In genomic region chr4:21709761-21710160, GRCh38 we compare ENCODE assay signal across 38 cellular contexts.
"Had no signal": no experiment of that assay in that cellular context is flagged by ENCODE, and none has a peak within 500 bp of the region (broad histone marks: within the 10 kb centered on the region; RNA-seq: fewer than 3 reads in every experiment).

No MANE protein-coding gene starts in this region.

- H3K36me3 Mint-ChIP-seq: activated naive CD4-positive, alpha-beta T cell treated with anti-CD3 and anti-CD28 coated beads, Interleukin-2, amount 10 ng/mL, durations not matched to agents 7 days and 5 days; activated naive CD4-positive, alpha-beta T cell treated with anti-CD3 and anti-CD28 coated beads, Interleukin-2, amount 50 U/mL, for 24 hours; activated naive CD4-positive, alpha-beta T cell treated with anti-CD3 and anti-CD28 coated beads, Interleukin-2, amount 50 U/mL, for 72 hours; activated naive CD8-positive, alpha-beta T cell; activated naive CD8-positive, alpha-beta T cell treated with anti-CD3 and anti-CD28 coated beads for 36 hours; activated naive CD8-positive, alpha-beta T cell treated with anti-CD3 and anti-CD28 coated beads, Interleukin-2, amount 10 ng/mL, durations not matched to agents 7 days and 5 days; brain had no signal

- H3K27ac ChIP-seq: ascending aorta, body of pancreas, brain microvascular endothelial cell, breast epithelium, cardiac muscle cell had no signal

- H3K27me3 ChIP-seq: adrenal gland, ascending aorta, body of pancreas, brain microvascular endothelial cell, breast epithelium, cardiac muscle cell had no signal

- H3K4me1 ChIP-seq: ascending aorta, body of pancreas, breast epithelium had no signal

- H3K4me3 ChIP-seq: adrenal gland, ascending aorta, body of pancreas, breast epithelium, cardiac muscle cell had no signal

- ATAC-seq: activated naive CD4-positive, alpha-beta T cell treated with anti-CD3 and anti-CD28 coated beads, Interleukin-2, amount 50 U/mL, for 72 hours; activated naive CD8-positive, alpha-beta T cell treated with anti-CD3 and anti-CD28 coated beads, Interleukin-2, amount 50 U/mL, for 24 hours; activated T-cell treated with anti-CD3 and anti-CD28 coated beads, Interleukin-2, amount 50 U/mL, for 4 hours; activated T-cell treated with anti-CD3 and anti-CD28 coated beads, Interleukin-2, amount 50 U/mL, for 72 hours; activated T-helper 17 cell treated with anti-CD3 and anti-CD28 coated beads, Interleukin-2, amount 50 U/mL, for 72 hours; body of pancreas had no signal

- H3K9me3 ChIP-seq: adrenal gland, ascending aorta, body of pancreas, breast epithelium had no signal

- H3K36me3 ChIP-seq: adrenal gland, ascending aorta, brain microvascular endothelial cell, breast epithelium, cardiac muscle cell had no signal

- H3K4me1 Mint-ChIP-seq: activated naive CD4-positive, alpha-beta T cell treated with anti-CD3 and anti-CD28 coated beads, Interleukin-2, amount 10 ng/mL, durations not matched to agents 7 days and 5 days; activated naive CD4-positive, alpha-beta T cell treated with anti-CD3 and anti-CD28 coated beads, Interleukin-2, amount 50 U/mL, for 24 hours; activated naive CD8-positive, alpha-beta T cell treated with anti-CD3 and anti-CD28 coated beads for 36 hours; activated naive CD8-positive, alpha-beta T cell treated with anti-CD3 and anti-CD28 coated beads, Interleukin-2, amount 10 ng/mL, durations not matched to agents 7 days and 5 days; activated naive CD8-positive, alpha-beta T cell treated with anti-CD3 and anti-CD28 coated beads, Interleukin-2, amount 50 U/mL, for 24 hours; activated T-helper 17 cell treated with anti-CD3 and anti-CD28 coated beads, Interleukin-2, amount 50 U/mL, for 72 hours; central memory CD8-positive, alpha-beta T cell had no signal

- H3K27ac Mint-ChIP-seq: activated naive CD4-positive, alpha-beta T cell treated with anti-CD3 and anti-CD28 coated beads for 36 hours; activated naive CD4-positive, alpha-beta T cell treated with anti-CD3 and anti-CD28 coated beads, Interleukin-2, amount 10 ng/mL, durations not matched to agents 7 days and 5 days; activated naive CD4-positive, alpha-beta T cell treated with anti-CD3 and anti-CD28 coated beads, Interleukin-2, amount 50 U/mL, for 24 hours; activated naive CD4-positive, alpha-beta T cell treated with anti-CD3 and anti-CD28 coated beads, Interleukin-2, amount 50 U/mL, for 72 hours; activated naive CD8-positive, alpha-beta T cell; activated naive CD8-positive, alpha-beta T cell treated with anti-CD3 and anti-CD28 coated beads for 36 hours; activated naive CD8-positive, alpha-beta T cell treated with anti-CD3 and anti-CD28 coated beads, Interleukin-2, amount 10 ng/mL, durations not matched to agents 7 days and 5 days; activated naive CD8-positive, alpha-beta T cell treated with anti-CD3 and anti-CD28 coated beads, Interleukin-2, amount 50 U/mL, for 24 hours; activated T-cell treated with anti-CD3 and anti-CD28 coated beads, Interleukin-2, amount 50 U/mL, for 24 hours; activated T-cell treated with anti-CD3 and anti-CD28 coated beads, Interleukin-2, amount 50 U/mL, for 72 hours; activated T-helper 1 cell treated with anti-CD3 and anti-CD28 coated beads, Interleukin-12 subunit alpha, Interleukin-12 subunit beta, Interleukin-2, Interleukin-4 antibody, amounts not matched to agents 30 ng/mL and 10 ng/mL and 1 ng/mL, durations not matched to agents 14 hours and 24 hours and 36 hours; activated T-helper 17 cell treated with anti-CD3 and anti-CD28 coated beads, Interleukin-2, amount 50 U/mL, for 72 hours; activated T-helper 2 cell treated with anti-CD3 and anti-CD28 coated beads, Interferon-gamma antibody, Interleukin-2, Interleukin-4, amounts not matched to agents 10 μg/mL and 5 μg/mL and 100 μg/mL, durations not matched to agents 14 hours and 24 hours and 36 hours had no signal

- H3K9me3 Mint-ChIP-seq: activated naive CD4-positive, alpha-beta T cell treated with anti-CD3 and anti-CD28 coated beads for 36 hours; activated naive CD4-positive, alpha-beta T cell treated with anti-CD3 and anti-CD28 coated beads, Interleukin-2, amount 10 ng/mL, durations not matched to agents 7 days and 5 days; activated naive CD4-positive, alpha-beta T cell treated with anti-CD3 and anti-CD28 coated beads, Interleukin-2, amount 50 U/mL, for 24 hours; activated naive CD8-positive, alpha-beta T cell treated with anti-CD3 and anti-CD28 coated beads for 36 hours; activated naive CD8-positive, alpha-beta T cell treated with anti-CD3 and anti-CD28 coated beads, Interleukin-2, amount 10 ng/mL, durations not matched to agents 7 days and 5 days; activated naive CD8-positive, alpha-beta T cell treated with anti-CD3 and anti-CD28 coated beads, Interleukin-2, amount 50 U/mL, for 24 hours; activated T-helper 1 cell treated with anti-CD3 and anti-CD28 coated beads, Interleukin-12 subunit alpha, Interleukin-12 subunit beta, Interleukin-2, Interleukin-4 antibody, amounts not matched to agents 30 ng/mL and 10 ng/mL and 1 ng/mL, durations not matched to agents 14 hours and 24 hours and 36 hours; activated T-helper 17 cell treated with anti-CD3 and anti-CD28 coated beads, Interleukin-2, amount 50 U/mL, for 72 hours; activated T-helper 2 cell treated with anti-CD3 and anti-CD28 coated beads, Interferon-gamma antibody, Interleukin-2, Interleukin-4, amounts not matched to agents 10 μg/mL and 5 μg/mL and 100 μg/mL, durations not matched to agents 14 hours and 24 hours and 36 hours had no signal

- H3K27me3 Mint-ChIP-seq: activated naive CD4-positive, alpha-beta T cell treated with anti-CD3 and anti-CD28 coated beads, Interleukin-2, amount 10 ng/mL, durations not matched to agents 7 days and 5 days; activated naive CD4-positive, alpha-beta T cell treated with anti-CD3 and anti-CD28 coated beads, Interleukin-2, amount 50 U/mL, for 24 hours; activated naive CD8-positive, alpha-beta T cell; activated naive CD8-positive, alpha-beta T cell treated with anti-CD3 and anti-CD28 coated beads, Interleukin-2, amount 10 ng/mL, durations not matched to agents 7 days and 5 days; activated naive CD8-positive, alpha-beta T cell treated with anti-CD3 and anti-CD28 coated beads, Interleukin-2, amount 50 U/mL, for 24 hours; activated T-cell treated with anti-CD3 and anti-CD28 coated beads, Interleukin-2, amount 50 U/mL, for 24 hours; activated T-helper 17 cell treated with anti-CD3 and anti-CD28 coated beads, Interleukin-2, amount 50 U/mL, for 72 hours; brain; central memory CD8-positive, alpha-beta T cell had no signal

- DNase-seq: activated effector memory CD4-positive, alpha-beta T cell treated with anti-CD3 and anti-CD28 coated beads, Interleukin-2, amount 50 U/mL, for 16 hours; activated effector memory CD4-positive, alpha-beta T cell treated with Interleukin-2 at 50 U/mL for 16 hours; activated gamma-delta T cell; activated gamma-delta T cell treated with Interleukin-2 at 50 U/mL for 16 hours; activated naive CD4-positive, alpha-beta T cell; activated naive CD4-positive, alpha-beta T cell treated with anti-CD3 and anti-CD28 coated beads for 36 hours; activated naive CD4-positive, alpha-beta T cell treated with anti-CD3 and anti-CD28 coated beads, Interleukin-2, amount 10 ng/mL, durations not matched to agents 7 days and 5 days; activated naive CD4-positive, alpha-beta T cell treated with anti-CD3 and anti-CD28 coated beads, Interleukin-2, amount 50 U/mL, for 16 hours; activated naive CD4-positive, alpha-beta T cell treated with Interleukin-2 at 50 U/mL for 16 hours; activated naive CD8-positive, alpha-beta T cell treated with anti-CD3 and anti-CD28 coated beads for 36 hours; activated naive CD8-positive, alpha-beta T cell treated with anti-CD3 and anti-CD28 coated beads, Interleukin-2, amount 10 ng/mL, durations not matched to agents 7 days and 5 days; activated naive CD8-positive, alpha-beta T cell treated with anti-CD3 and anti-CD28 coated beads, Interleukin-2, amount 50 U/mL, for 24 hours; activated T-cell treated with anti-CD3 and anti-CD28 coated beads, Interleukin-2, amount 50 U/mL, for 1 hour; activated T-cell treated with anti-CD3 and anti-CD28 coated beads, Interleukin-2, amount 50 U/mL, for 24 hours; activated T-cell treated with anti-CD3 and anti-CD28 coated beads, Interleukin-2, amount 50 U/mL, for 4 hours; activated T-cell treated with anti-CD3 and anti-CD28 coated beads, Interleukin-2, amount 50 U/mL, for 48 hours; activated T-cell treated with anti-CD3 and anti-CD28 coated beads, Interleukin-2, amount 50 U/mL, for 72 hours; amniotic stem cell; amygdala; anterior cingulate cortex; aorta; body of pancreas; brain microvascular endothelial cell; caudate nucleus; central memory CD4-positive, alpha-beta T cell; cerebellar nuclear complex had no signal

- H3K4me3 Mint-ChIP-seq: activated naive CD4-positive, alpha-beta T cell treated with anti-CD3 and anti-CD28 coated beads for 36 hours; activated naive CD4-positive, alpha-beta T cell treated with anti-CD3 and anti-CD28 coated beads, Interleukin-2, amount 10 ng/mL, durations not matched to agents 7 days and 5 days; activated naive CD4-positive, alpha-beta T cell treated with anti-CD3 and anti-CD28 coated beads, Interleukin-2, amount 50 U/mL, for 24 hours; activated naive CD8-positive, alpha-beta T cell; activated naive CD8-positive, alpha-beta T cell treated with anti-CD3 and anti-CD28 coated beads for 36 hours; activated naive CD8-positive, alpha-beta T cell treated with anti-CD3 and anti-CD28 coated beads, Interleukin-2, amount 10 ng/mL, durations not matched to agents 7 days and 5 days; activated naive CD8-positive, alpha-beta T cell treated with anti-CD3 and anti-CD28 coated beads, Interleukin-2, amount 50 U/mL, for 24 hours; activated T-cell treated with anti-CD3 and anti-CD28 coated beads, Interleukin-2, amount 50 U/mL, for 24 hours; activated T-cell treated with anti-CD3 and anti-CD28 coated beads, Interleukin-2, amount 50 U/mL, for 4 hours; activated T-cell treated with anti-CD3 and anti-CD28 coated beads, Interleukin-2, amount 50 U/mL, for 72 hours; activated T-helper 1 cell treated with anti-CD3 and anti-CD28 coated beads, Interleukin-12 subunit alpha, Interleukin-12 subunit beta, Interleukin-2, Interleukin-4 antibody, amounts not matched to agents 30 ng/mL and 10 ng/mL and 1 ng/mL, durations not matched to agents 14 hours and 24 hours and 36 hours; activated T-helper 17 cell treated with anti-CD3 and anti-CD28 coated beads, Interleukin-2, amount 50 U/mL, for 72 hours; brain; central memory CD8-positive, alpha-beta T cell had no signal
